10 cellular contexts compared by ENCODE assay signal in the genomic region with DNA sequence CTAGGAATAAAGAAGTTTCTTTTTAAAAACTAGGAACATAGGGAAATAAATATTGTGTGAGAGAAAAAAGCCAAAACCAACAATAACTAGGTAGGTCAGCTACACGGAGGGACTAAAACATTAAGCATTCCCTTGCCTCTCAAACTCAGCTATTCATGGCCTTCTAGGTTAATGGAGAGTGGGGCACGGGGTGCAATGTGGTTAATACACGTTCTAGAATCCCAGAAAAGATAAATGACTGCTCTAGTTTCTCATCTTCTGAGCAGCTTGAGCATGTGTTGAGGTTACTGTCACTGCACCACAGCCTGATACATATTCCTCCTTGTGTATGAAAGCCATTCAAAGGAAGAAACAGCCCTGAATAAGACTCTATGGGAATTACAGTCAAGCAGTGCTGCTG.
"Had no signal": no experiment of that assay in that cellular context is flagged by ENCODE, and none has a peak within 500 bp of the region (broad histone marks: within the 10 kb centered on the region; RNA-seq: fewer than 3 reads in every experiment).

No MANE protein-coding gene starts in this region.

- ATAC-seq: left colon, mucosa of descending colon had no signal

- DNase-seq: activated T-cell treated with anti-CD3 and anti-CD28 coated beads, Interleukin-2, amount 50 U/mL, for 1 hour; cortex of kidney; effector CD8-positive, alpha-beta T cell; left colon; mammary epithelial cell; mucosa of descending colon; nephron progenitor cell; SJCRH30; stimulated activated CD4-positive, alpha-beta T cell treated with anti-CD3 and anti-CD28 coated beads, Interleukin-4, amount 100 ng/mL, for 4 hours; SW 1271 had no signal

- H3K9me3 ChIP-seq: mucosa of descending colon, SJCRH30 had no signal

- H3K27me3 ChIP-seq: SJCRH30 had no signal

- H3K27ac ChIP-seq: SJCRH30 had no signal

- H3K4me3 ChIP-seq: mucosa of descending colon, SJCRH30 had no signal
